ENCODE assay signal across 8 cellular contexts in the genomic region with DNA sequence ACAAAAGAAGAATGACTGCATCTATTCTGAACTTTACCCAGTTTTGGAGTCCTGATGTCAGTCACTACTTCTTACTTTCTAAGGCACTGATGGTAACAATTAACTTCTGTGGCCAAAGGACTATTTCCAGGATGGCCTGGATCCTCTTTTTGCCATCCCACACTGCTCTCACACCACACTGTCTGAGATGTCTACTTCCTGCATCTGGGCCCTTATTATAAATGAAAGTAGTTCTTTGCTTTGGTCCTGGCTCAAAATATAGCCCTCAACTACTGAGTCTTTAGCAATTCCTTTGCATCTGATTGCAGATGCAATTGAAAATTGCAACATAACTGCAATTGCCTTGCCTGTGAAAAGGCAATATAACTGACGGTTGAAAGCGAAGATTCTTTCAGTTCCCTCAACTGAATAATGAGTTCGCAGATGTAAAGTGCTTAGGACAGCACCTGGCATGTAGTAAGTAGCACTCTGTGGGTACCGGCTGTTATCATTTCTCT. TPM values are rescaled to one million over a fixed set of nuclear protein-coding genes. Genes with fewer than 3 reads are reported as not detected.
A peak's percentile ranks its signal among the peaks of the same experiment; 100 is the strongest.
DNase-seq lines count a peak whose midpoint lies in the region; ATAC-seq, FAIRE-seq and TF ChIP-seq lines count a peak whose summit lies in the region.

No MANE protein-coding gene starts in this region.

- H3K9me3 ChIP-seq in right lobe of liver (no peaks in the 10 kb centered on the region), HepG2 (ENCODE audit: low read length) (no peaks in the 10 kb centered on the region)

- no peak overlapping the region for H3K9ac ChIP-seq in HepG2 (ENCODE audit: insufficient read depth, low read depth, low read length)

- H3K9me3 Mint-ChIP-seq in endothelial cell (ENCODE audit: unreplicated experiment), result no peaks in the 10 kb centered on the region

- CTCF ChIA-PET in HepG2 (lab: Yijun Ruan, JAX; ENCODE audit: low intra/inter-chr PET ratio, low total read pairs), result no interaction called here

- 72% methylated on average over 4 of the region's 4 CpGs for WGBS in right lobe of liver (ENCODE audit: insufficient coverage, low coverage, low lambda C conversion rate, missing lambda C conversion rate)
- 93% methylated on average over 4 of the region's 4 CpGs for WGBS in HepG2 (ENCODE audit: low lambda C conversion rate)
- 87 to 88% methylated on average over 4 of the region's 4 CpGs for WGBS in lower leg skin, 2 donors

- TF ChIP-seq POLR2A in right lobe of liver (IDR thresholded peaks at IDR 0.05), result no peak
- no peak for TF ChIP-seq POLR2A in HepG2 (IDR thresholded peaks at IDR 0.05; ENCODE audit: insufficient read depth in 1 of 2, low read depth in 2 of 2, low read length in 2 of 2)
- TF ChIP-seq POLR2A in lower leg skin (IDR thresholded peaks at IDR 0.05), result no peak

- no peak overlapping the region for H3K4me3 Mint-ChIP-seq in endothelial cell (ENCODE audit: unreplicated experiment)

- H3K79me2 ChIP-seq in HepG2 (ENCODE audit: insufficient read depth, low read length), result no peaks in the 10 kb centered on the region

- H2AFZ ChIP-seq in HepG2 (ENCODE audit: low read length), result no peak overlapping the region

- H3K27ac Mint-ChIP-seq in endothelial cell (ENCODE audit: unreplicated experiment), result no peak overlapping the region

- in situ Hi-C loops in HepG2 (cut with HindIII; ENCODE audit: extremely low pct_ligation_motif_present, low pct_unique_long_range_greater_than_20kb), result no loop called here

- no peaks in the 10 kb centered on the region for H3K27me3 Mint-ChIP-seq in endothelial cell (ENCODE audit: unreplicated experiment)

- H3K4me1 ChIP-seq in right lobe of liver (no peaks in the 10 kb centered on the region), HepG2 (ENCODE audit: insufficient read depth, low read length) (no peaks in the 10 kb centered on the region)

- no peak for TF ChIP-seq CTCF in right lobe of liver (IDR thresholded peaks at IDR 0.05)
- no peak for TF ChIP-seq CTCF in HepG2 (CRISPR knock-in tag; IDR thresholded peaks at IDR 0.05)
- TF ChIP-seq CTCF in lower leg skin (IDR thresholded peaks at IDR 0.05), result no peak
- TF ChIP-seq CTCF in endothelial cell (IDR thresholded peaks at IDR 0.05; ENCODE audit: unreplicated experiment), result no peak

- TF ChIP-seq RAD21 in HepG2 (CRISPR knock-in tag; IDR thresholded peaks at IDR 0.05), result no peak

- no peaks in the 10 kb centered on the region for H3K36me3 ChIP-seq in right lobe of liver
- H3K36me3 ChIP-seq in HepG2 (replicated peaks in 1 of 2; ENCODE audit: control insufficient read depth in 1 of 2, insufficient read depth in 2 of 2, low read length in 2 of 2), result no peaks in the 10 kb centered on the region

- H3K27me3 ChIP-seq in right lobe of liver (no peaks in the 10 kb centered on the region), HepG2 (ENCODE audit: control insufficient read depth in 1 of 2, insufficient read depth in 2 of 2, low read length in 2 of 2) (no peaks in the 10 kb centered on the region)

- FAIRE-seq in HepG2 (lab: Jason Lieb, UNC), result no peak

- TF ChIP-seq EP300 in HepG2 (IDR thresholded peaks at IDR 0.05; ENCODE audit: low read depth in 2 of 2, low read length in 2 of 2) (no peak), HepG2 (CRISPR knock-in tag; IDR thresholded peaks at IDR 0.05; ENCODE audit: borderline replicate concordance) (no peak)

- DNase-seq in right lobe of liver (no peak), HepG2 (ENCODE audit: low spot score) (no peak), NOMO-1 (lab: John Stamatoyannopoulos, UW; ENCODE audit: unreplicated experiment in 2 of 2) (peak; percentile 98 to 100), NCI-H345 (lab: John Stamatoyannopoulos, UW) (no peak), lower leg skin (ENCODE audit: low spot score in 2 of 2) (no peak), hypothalamus (lab: John Stamatoyannopoulos, UW) (no peak), endothelial cell (ENCODE audit: low spot score) (no peak)

- H3K4me3 ChIP-seq in right lobe of liver (no peak overlapping the region), HepG2 (replicated peaks in 1 of 3; ENCODE audit: insufficient read depth in 1 of 3, low read depth in 2 of 3, low read length in 3 of 3) (no peak overlapping the region), lower leg skin (ENCODE audit: low read depth, poor library complexity, severe bottlenecking) (no peak overlapping the region)

- POLR2A ChIA-PET in HepG2 (lab: Yijun Ruan, JAX), result no interaction called here

- intact Hi-C loops in right lobe of liver (cut with DNase I) (no loop called here), HepG2 (cut with micrococcal nuclease; ENCODE audit: unreplicated experiment) (no loop called here), lower leg skin (cut with DNase I; ENCODE audit: low total_unique reads) (no loop called here)

- H3K36me3 Mint-ChIP-seq in endothelial cell (ENCODE audit: low read depth, unreplicated experiment), result no peaks in the 10 kb centered on the region

- H3K4me2 ChIP-seq in HepG2 (ENCODE audit: low read depth, low read length), result no peak overlapping the region

- no TSS peak for BruUV-seq in HepG2 (replicated peaks; lab: Mats Ljungman, UMichigan)

- no peaks in the 10 kb centered on the region for H4K20me1 ChIP-seq in HepG2 (ENCODE audit: insufficient read depth, low read length)

- ATAC-seq in right lobe of liver, result peak; percentile 33 to 74 (median 38)
- no peak for ATAC-seq in HepG2
- peak; percentile 88 for ATAC-seq in HG02943 (IDR thresholded peaks at IDR 0.05; ENCODE audit: low read depth, unreplicated experiment)

- H3K4me1 Mint-ChIP-seq in endothelial cell (ENCODE audit: unreplicated experiment), result no peaks in the 10 kb centered on the region

- H3K27ac ChIP-seq in right lobe of liver (no peak overlapping the region), HepG2 (ENCODE audit: extremely low read length, insufficient read depth, low read length) (no peak overlapping the region)

TF ChIP-seq in HepG2, 621 proteins besides CTCF, POLR2A, EP300 and RAD21:
- TF ChIP-seq, protein P1, sequence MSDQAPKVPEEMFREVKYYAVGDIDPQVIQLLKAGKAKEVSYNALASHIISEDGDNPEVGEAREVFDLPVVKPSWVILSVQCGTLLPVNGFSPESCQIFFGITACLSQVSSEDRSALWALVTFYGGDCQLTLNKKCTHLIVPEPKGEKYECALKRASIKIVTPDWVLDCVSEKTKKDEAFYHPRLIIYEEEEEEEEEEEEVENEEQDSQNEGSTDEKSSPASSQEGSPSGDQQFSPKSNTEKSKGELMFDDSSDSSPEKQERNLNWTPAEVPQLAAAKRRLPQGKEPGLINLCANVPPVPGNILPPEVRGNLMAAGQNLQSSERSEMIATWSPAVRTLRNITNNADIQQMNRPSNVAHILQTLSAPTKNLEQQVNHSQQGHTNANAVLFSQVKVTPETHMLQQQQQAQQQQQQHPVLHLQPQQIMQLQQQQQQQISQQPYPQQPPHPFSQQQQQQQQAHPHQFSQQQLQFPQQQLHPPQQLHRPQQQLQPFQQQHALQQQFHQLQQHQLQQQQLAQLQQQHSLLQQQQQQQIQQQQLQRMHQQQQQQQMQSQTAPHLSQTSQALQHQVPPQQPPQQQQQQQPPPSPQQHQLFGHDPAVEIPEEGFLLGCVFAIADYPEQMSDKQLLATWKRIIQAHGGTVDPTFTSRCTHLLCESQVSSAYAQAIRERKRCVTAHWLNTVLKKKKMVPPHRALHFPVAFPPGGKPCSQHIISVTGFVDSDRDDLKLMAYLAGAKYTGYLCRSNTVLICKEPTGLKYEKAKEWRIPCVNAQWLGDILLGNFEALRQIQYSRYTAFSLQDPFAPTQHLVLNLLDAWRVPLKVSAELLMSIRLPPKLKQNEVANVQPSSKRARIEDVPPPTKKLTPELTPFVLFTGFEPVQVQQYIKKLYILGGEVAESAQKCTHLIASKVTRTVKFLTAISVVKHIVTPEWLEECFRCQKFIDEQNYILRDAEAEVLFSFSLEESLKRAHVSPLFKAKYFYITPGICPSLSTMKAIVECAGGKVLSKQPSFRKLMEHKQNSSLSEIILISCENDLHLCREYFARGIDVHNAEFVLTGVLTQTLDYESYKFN (CRISPR knock-in tag; conservative IDR thresholded peaks at IDR 0.05), result no peak
- no peak for TF ChIP-seq MIXL1 (CRISPR knock-in tag; IDR thresholded peaks at IDR 0.05)

RNA-seq across cellular contexts. Expression of gene COQ2, which starts 44.2 kb away (rescaled TPM):
- total RNA-seq in right lobe of liver (10 to 100 TPM in 4 of 6 experiments, 1 to 10 TPM in 2; 6.9 to 15.5 (median 10.6) TPM), HepG2 (2016; rRNA removed; fragmentation: Illumina TruSeq; extraction: Trizol) (16.4 and 17.3 TPM in 2 replicates), lower leg skin (10 to 100 TPM in 3 of 4 donors, 1 to 10 TPM in 1; 9.7 to 20.1 (median 12.6) TPM), endothelial cell (ENCODE audit: unreplicated experiment) (14.1 TPM)
- 9.0 and 11.1 TPM in 2 replicates for total RNA-seq in HepG2 (2016; cell fraction: cytosol; rRNA removed; fragmentation: Illumina TruSeq; extraction: Trizol; ENCODE audit: low read depth)
- total RNA-seq in HepG2 (2016; cell fraction: insoluble cytoplasmic fraction; rRNA removed; fragmentation: Illumina TruSeq; extraction: Trizol), result 15.4 and 18.9 TPM in 2 replicates
- 11.9 and 12.0 TPM in 2 replicates for total RNA-seq in HepG2 (2016; cell fraction: membrane; rRNA removed; fragmentation: Illumina TruSeq; extraction: Trizol)
- total RNA-seq in HepG2 (2016; cell fraction: nucleus; rRNA removed; fragmentation: Illumina TruSeq; extraction: Trizol), result 17.7 and 19.0 TPM in 2 replicates
- polyA plus RNA-seq in HepG2 (2011; rRNA removed), result 8.2 and 10.1 TPM in 2 replicates
- polyA plus RNA-seq in HepG2 (2011; cell fraction: cytosol; rRNA removed), result 6.9 and 8.4 TPM in 2 replicates
- 3.6 TPM in 2 replicates for polyA plus RNA-seq in HepG2 (2011; cell fraction: nucleus; rRNA removed)
- polyA plus RNA-seq in HepG2 (2012), result 3.2 and 6.3 TPM in 2 replicates
- 6.6 and 7.7 TPM in 2 replicates for polyA plus RNA-seq in HepG2 (2016; cell fraction: cytosol; fragmentation: Illumina TruSeq; extraction: Trizol; ENCODE audit: low read depth)
- polyA plus RNA-seq in HepG2 (2016; cell fraction: insoluble cytoplasmic fraction; fragmentation: Illumina TruSeq; extraction: Trizol; ENCODE audit: low read depth), result 14.8 and 18.0 TPM in 2 replicates
- polyA plus RNA-seq in HepG2 (2016; cell fraction: membrane; fragmentation: Illumina TruSeq; extraction: Trizol; ENCODE audit: low read depth), result 7.8 and 9.6 TPM in 2 replicates
- 21.1 and 24.4 TPM in 2 replicates for polyA plus RNA-seq in HepG2 (2016; cell fraction: nucleus; fragmentation: Illumina TruSeq; extraction: Trizol; ENCODE audit: insufficient read depth, low read depth)
- 11.1 and 21.4 TPM in 2 replicates for polyA minus RNA-seq in HepG2 (2011; rRNA and poly(A)+ RNA removed; ENCODE audit: low replicate concordance)
- polyA minus RNA-seq in HepG2 (2011; cell fraction: cytosol; rRNA and poly(A)+ RNA removed), result 4.1 and 4.9 TPM in 2 replicates
- polyA minus RNA-seq in HepG2 (2011; cell fraction: nucleus; rRNA and poly(A)+ RNA removed), result 14.9 and 18.2 TPM in 2 replicates

Comparison
In these comparisons a context has a peak if more than half of its experiments do, and no peak if none do; other contexts are left out.
1. DNase-seq: peak in NOMO-1 (2 of 2); none in right lobe of liver (0 of 3), HepG2 (single experiment), NCI-H345 (single experiment), lower leg skin (0 of 2), hypothalamus (0 of 51) and endothelial cell (single experiment).